23 cellular contexts compared by ENCODE assay signal in the genomic region with DNA sequence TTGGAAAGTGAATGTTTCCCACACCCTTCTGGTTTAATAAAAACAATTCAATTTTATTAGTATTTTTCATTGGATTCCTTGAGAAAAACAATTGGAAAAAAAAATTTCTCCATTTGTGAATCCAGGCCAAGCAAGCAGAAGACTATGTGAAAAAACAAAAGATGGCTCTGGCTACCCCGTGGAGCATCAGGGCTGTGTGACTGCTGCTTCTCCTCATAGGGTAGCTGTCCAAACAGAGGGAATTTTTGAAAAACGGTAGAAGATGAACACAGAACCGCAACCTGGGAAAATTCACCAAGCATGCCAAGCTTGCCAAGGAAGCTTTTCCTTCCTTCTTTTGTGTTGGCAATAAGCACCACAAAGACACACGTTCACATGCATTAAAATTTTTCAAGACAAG.
DNase-seq lines count a peak whose midpoint lies in the region; FAIRE-seq and TF ChIP-seq lines count a peak whose summit lies in the region.
"Had no signal": no experiment of that assay in that cellular context is flagged by ENCODE, and none has a peak within 500 bp of the region (broad histone marks: within the 10 kb centered on the region; RNA-seq: fewer than 3 reads in every experiment).

No MANE protein-coding gene starts in this region.

- no peaks in the 10 kb centered on the region for H3K79me2 ChIP-seq in hepatocyte
- no peaks in the 10 kb centered on the region for H3K79me2 ChIP-seq in SK-N-SH (ENCODE audit: insufficient read depth)

- CTCF ChIA-PET in SK-N-SH (lab: Yijun Ruan, JAX), result no interaction called here

- TF ChIP-seq RAD21 in SK-N-SH (IDR thresholded peaks at IDR 0.05; ENCODE audit: low read length), result no peak

- no peaks in the 10 kb centered on the region for H3K9me3 ChIP-seq in iPS-20b (ENCODE audit: insufficient read depth, low read depth, low read length)
- H3K9me3 ChIP-seq in hepatocyte (ENCODE audit: low read depth), result no peaks in the 10 kb centered on the region
- H3K9me3 ChIP-seq in SK-N-SH, result no peaks in the 10 kb centered on the region
- H3K9me3 ChIP-seq: BE2C, SJCRH30 had no signal

- H3F3A ChIP-seq in SK-N-SH (replicated peaks; ENCODE audit: insufficient read depth), result no peaks in the 10 kb centered on the region

- H4K20me1 ChIP-seq in hepatocyte (ENCODE audit: insufficient read depth, poor library complexity, severe bottlenecking) (no peaks in the 10 kb centered on the region), SK-N-SH (ENCODE audit: insufficient read depth) (no peaks in the 10 kb centered on the region)

- H3K4me1 ChIP-seq in iPS-20b (ENCODE audit: insufficient read depth, low read length), result peaks cover 13% of the 10 kb centered on the region; the same call in 1 of the 2 replicates
- no peaks in the 10 kb centered on the region for H3K4me1 ChIP-seq in hepatocyte (ENCODE audit: insufficient read depth)
- H3K4me1 ChIP-seq in SK-N-SH (ENCODE audit: control insufficient read depth in 1 of 2, insufficient read depth in 2 of 2, low read depth in 1 of 2, low read length in 1 of 2), result no peaks in the 10 kb centered on the region
- H3K4me1 ChIP-seq: BE2C, SJCRH30 had no signal

- no peak overlapping the region for H3K4me2 ChIP-seq in hepatocyte
- H3K4me2 ChIP-seq in SK-N-SH, result no peak overlapping the region

- H3K27ac ChIP-seq in iPS-20b (ENCODE audit: low read length), result no peak overlapping the region
- H3K27ac ChIP-seq in hepatocyte, result no peak overlapping the region
- no peak overlapping the region for H3K27ac ChIP-seq in SK-N-SH (ENCODE audit: low read depth in 2 of 2, low read length in 1 of 2)
- H3K27ac ChIP-seq: SJCRH30 had no signal

- no peak overlapping the region for H3K4me3 ChIP-seq in H7 (ENCODE audit: insufficient read depth, low read depth, low read length)
- peak overlapping the region; percentile 41; the same call in 1 of the 2 replicates for H3K4me3 ChIP-seq in iPS-20b (ENCODE audit: low read length)
- H3K4me3 ChIP-seq in hepatocyte, result no peak overlapping the region
- no peak overlapping the region for H3K4me3 ChIP-seq in SK-N-SH (ENCODE audit: low read depth in 2 of 2, low read length in 1 of 2)
- H3K4me3 ChIP-seq: SJCRH30 had no signal

- no peak for TF ChIP-seq EP300 in SK-N-SH (IDR thresholded peaks at IDR 0.05; ENCODE audit: borderline replicate concordance in 1 of 2, low read depth in 1 of 2, low read length in 1 of 2)

- FAIRE-seq in RCC 7860 (lab: Jason Lieb, UNC), result no peak
- FAIRE-seq: GM19239 had no signal

- H3K9ac ChIP-seq in iPS-20b (ENCODE audit: low read depth, low read length), result no peak overlapping the region
- no peak overlapping the region for H3K9ac ChIP-seq in SK-N-SH

- H2AFZ ChIP-seq in hepatocyte, result no peak overlapping the region
- H2AFZ ChIP-seq in SK-N-SH (ENCODE audit: low read depth), result no peak overlapping the region

- 67% methylated on average over 4 of the region's 4 CpGs for WGBS in hepatocyte (ENCODE audit: low lambda C conversion rate, missing lambda C conversion rate)
- WGBS in SK-N-SH (ENCODE audit: low lambda C conversion rate), result 6% methylated on average over 4 of the region's 4 CpGs

- H3K9me2 ChIP-seq in hepatocyte (replicated peaks; ENCODE audit: insufficient read depth), result no peaks in the 10 kb centered on the region
- H3K9me2 ChIP-seq in SK-N-SH, result no peaks in the 10 kb centered on the region

- TF ChIP-seq CTCF in hepatocyte (IDR thresholded peaks at IDR 0.05; ENCODE audit: poor library complexity) (no peak), SK-N-SH (IDR thresholded peaks at IDR 0.05) (no peak)

- no peaks in the 10 kb centered on the region for H3K36me3 ChIP-seq in H7 (replicated peaks; ENCODE audit: control insufficient read depth, insufficient read depth, low read length)
- H3K36me3 ChIP-seq in iPS-20b (ENCODE audit: insufficient read depth, low read depth, low read length), result no peaks in the 10 kb centered on the region
- H3K36me3 ChIP-seq in hepatocyte (replicated peaks; ENCODE audit: insufficient read depth, low read depth), result no peaks in the 10 kb centered on the region
- no peaks in the 10 kb centered on the region for H3K36me3 ChIP-seq in SK-N-SH (replicated peaks in 1 of 2; ENCODE audit: control insufficient read depth in 1 of 2, insufficient read depth in 2 of 2, low read length in 1 of 2)
- H3K36me3 ChIP-seq: BE2C, SJCRH30 had no signal

- DNase-seq in H7 (peak; percentile 26), NCI-H2171 treated with DMSO at 0.1 percent for 48 hours (lab: John Stamatoyannopoulos, UW) (peak; percentile 79), hepatocyte (ENCODE audit: low spot score) (no peak), activated gamma-delta T cell treated with Interleukin-2 at 50 U/mL for 16 hours (no peak), RCC 7860 (ENCODE audit: low spot score) (no peak), SK-N-SH (no peak)
- DNase-seq: BE2C, Calu3, DMS153, DND-41, H9, Karpas-422, NCI-H1092, NCI-H1417 treated with DMSO at 0.1 percent for 48 hours, NCI-H187 treated with DMSO at 0.1 percent for 48 hours, NCI-H2227 treated with DMSO at 0.1 percent for 48 hours, NCI-H510A, NCI-H774, PC-3, SJCRH30, T-cell had no signal

- POLR2A ChIA-PET in SK-N-SH (lab: Yijun Ruan, JAX), result no interaction called here

- H3K27me3 ChIP-seq in H7 (ENCODE audit: control insufficient read depth, insufficient read depth, low read length) (no peaks in the 10 kb centered on the region), iPS-20b (ENCODE audit: insufficient read depth, low read length) (no peaks in the 10 kb centered on the region), hepatocyte (no peaks in the 10 kb centered on the region), SK-N-SH (ENCODE audit: insufficient read depth) (no peaks in the 10 kb centered on the region)
- H3K27me3 ChIP-seq: BE2C, SJCRH30 had no signal

TF ChIP-seq in SK-N-SH, 30 proteins besides CTCF, POLR2A, EP300 and RAD21:
- TF ChIP-seq TAF1 (IDR thresholded peaks at IDR 0.05; ENCODE audit: borderline replicate concordance, low read depth, low read length) (no peak), SMC3 (IDR thresholded peaks at IDR 0.05; ENCODE audit: low read depth, low read length) (no peak), FOSL2 (IDR thresholded peaks at IDR 0.05; ENCODE audit: borderline replicate concordance, low read depth) (no peak), POLR2AphosphoS5 (IDR thresholded peaks at IDR 0.05; ENCODE audit: low read depth, low read length) (no peak), GATA2 (CRISPR knock-in tag; IDR thresholded peaks at IDR 0.05) (no peak), NRF1 (IDR thresholded peaks at IDR 0.05; ENCODE audit: low read depth, low read length) (no peak), ELF1 (IDR thresholded peaks at IDR 0.05) (no peak), GABPA (IDR thresholded peaks at IDR 0.05; ENCODE audit: low read depth) (no peak), YY1 (IDR thresholded peaks at IDR 0.05; ENCODE audit: low read depth) (no peak)

Comparison
In these comparisons a context has a peak if more than half of its experiments do, and no peak if none do; other contexts are left out.
1. DNase-seq: peak in H7 (single experiment) and NCI-H2171 treated with DMSO at 0.1 percent for 48 hours (single experiment); none in hepatocyte (single experiment), activated gamma-delta T cell treated with Interleukin-2 at 50 U/mL for 16 hours (single experiment), RCC 7860 (single experiment) and SK-N-SH (single experiment).